In the genomic region with DNA sequence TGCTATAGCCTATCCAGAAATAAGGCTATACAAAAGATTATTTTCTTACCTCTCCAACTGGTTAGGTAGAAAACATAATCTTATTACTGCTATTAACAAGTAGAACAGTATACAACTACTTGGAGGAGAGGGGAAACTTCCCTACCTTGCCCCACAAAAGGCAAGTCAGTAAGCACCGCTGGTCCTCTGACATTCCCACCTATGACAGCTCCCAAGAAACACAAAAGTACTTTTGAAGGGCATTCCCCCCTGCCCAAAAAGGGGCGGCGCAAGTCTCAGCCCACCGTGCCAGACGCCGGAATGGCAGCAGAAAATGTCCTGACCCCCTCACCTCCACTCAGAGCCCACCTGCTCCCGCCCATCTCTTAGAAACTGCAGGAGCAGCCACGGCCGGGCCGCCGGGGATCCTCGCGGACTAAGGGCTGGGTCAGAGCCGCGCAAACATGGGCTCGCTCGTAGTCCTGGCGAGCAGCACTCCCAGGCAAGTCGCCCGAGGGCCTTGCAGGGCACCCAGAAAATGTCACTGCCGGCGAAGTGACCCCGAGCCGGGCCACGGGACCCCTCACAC, we compare ENCODE assay signal across 1 cellular context.
TF ChIP-seq lines count a peak whose summit lies in the region.

No MANE protein-coding gene starts in this region.

TF ChIP-seq in WTC11, 78 proteins besides CTCF, POLR2A, EP300 and RAD21 (continued from another document):
- TF ChIP-seq GTF2I (CRISPR knock-in tag; conservative IDR thresholded peaks at IDR 0.05): no peak
- peak; percentile 77; the same call in 1 of the 2 replicates for TF ChIP-seq SMAD4 (CRISPR knock-in tag; IDR thresholded peaks at IDR 0.05)
- 0 out of 2 replicates have a peak, but pooled peaks have one; percentile 78 for TF ChIP-seq ZNF138 (CRISPR knock-in tag; conservative IDR thresholded peaks at IDR 0.05)
- TF ChIP-seq, protein P1, sequence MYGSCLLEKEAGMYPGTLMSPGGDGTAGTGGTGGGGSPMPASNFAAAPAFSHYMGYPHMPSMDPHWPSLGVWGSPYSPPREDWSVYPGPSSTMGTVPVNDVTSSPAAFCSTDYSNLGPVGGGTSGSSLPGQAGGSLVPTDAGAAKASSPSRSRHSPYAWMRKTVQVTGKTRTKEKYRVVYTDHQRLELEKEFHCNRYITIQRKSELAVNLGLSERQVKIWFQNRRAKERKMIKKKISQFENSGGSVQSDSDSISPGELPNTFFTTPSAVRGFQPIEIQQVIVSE (CRISPR knock-in tag; IDR thresholded peaks at IDR 0.05; ENCODE audit: borderline replicate concordance): no peak
